In the genomic region with DNA sequence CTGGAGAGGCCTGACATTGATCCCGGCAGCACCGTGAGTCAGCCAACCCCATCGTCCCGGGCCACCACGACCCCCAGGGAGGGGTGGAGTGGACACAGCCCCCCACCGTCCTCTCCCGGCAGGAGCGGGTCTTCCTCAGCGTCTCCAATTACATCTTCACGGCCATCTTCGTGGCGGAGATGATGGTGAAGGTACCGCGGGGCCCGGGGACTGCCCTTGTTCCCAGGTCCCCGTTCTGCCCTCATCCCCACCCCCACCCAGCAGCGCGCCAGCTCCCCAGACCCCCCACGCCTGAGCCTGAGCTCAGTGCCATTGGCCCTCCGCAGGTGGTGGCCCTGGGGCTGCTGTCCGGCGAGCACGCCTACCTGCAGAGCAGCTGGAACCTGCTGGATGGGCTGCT, we compare ENCODE assay signal across 10 cellular contexts. TPM values are rescaled to one million over a fixed set of nuclear protein-coding genes. Genes with fewer than 3 reads are reported as not detected.
"Had no signal": no experiment of that assay in that cellular context is flagged by ENCODE, and none has a peak within 500 bp of the region (broad histone marks: within the 10 kb centered on the region; RNA-seq: fewer than 3 reads in every experiment).

No MANE protein-coding gene starts in this region.

- ATAC-seq: GM23338, HCT116 had no signal

- H3K4me3 ChIP-seq: GM23248, GM23338, HAP-1 had no signal

- H3K27ac ChIP-seq: GM23248 had no signal

- H3K36me3 ChIP-seq: HAP-1 had no signal

- H3K9ac ChIP-seq: GM23248 had no signal

- H3K9me3 ChIP-seq: HAP-1 had no signal

- H3K4me2 ChIP-seq: GM23338 had no signal

- DNase-seq: GM23248, GOT3, H9, HCEC 1CT, HFFc6 had no signal

- H3K4me1 ChIP-seq: HAP-1 had no signal

- H2AFZ ChIP-seq: GM23248, GM23338 had no signal

RNA-seq across cellular contexts. Expression of a gene that starts 14.6 kb away (rescaled TPM):
- total RNA-seq: GM23248, GM23338, H1, H9 had no signal
- polyA plus RNA-seq: GM23248, H1 had no signal

RNA-seq across cellular contexts. Expression of a gene that starts 19.5 kb away (rescaled TPM):
- total RNA-seq: GM23248, GM23338, H1, H9, HFFc6 had no signal
- polyA plus RNA-seq: GM23248 had no signal

RNA-seq across cellular contexts. Expression of a gene that starts 30.0 kb away (rescaled TPM):
- total RNA-seq: GM23248, GM23338, H1, H4, H9, HFFc6 had no signal
- polyA plus RNA-seq: GM23248, GM23338 had no signal

RNA-seq across cellular contexts. Expression of a gene that starts 45.4 kb away (rescaled TPM):
- total RNA-seq: GM23248, H1, H4, H9, HFFc6 had no signal
- polyA plus RNA-seq: GM23248, GM23338 had no signal

RNA-seq across cellular contexts. Expression of a gene that starts 57.6 kb away (rescaled TPM):
- polyA plus RNA-seq: GM23248 had no signal
